Comparison of ENCODE assay signal across 11 cellular contexts in genomic region chr6:2890981-2891767, GRCh38.
A peak's percentile ranks its signal among the peaks of the same experiment; 100 is the strongest.
DNase-seq lines count a peak whose midpoint lies in the region; ATAC-seq and TF ChIP-seq lines count a peak whose summit lies in the region.
"Had no signal": no experiment of that assay in that cellular context is flagged by ENCODE, and none has a peak within 500 bp of the region (broad histone marks: within the 10 kb centered on the region; RNA-seq: fewer than 3 reads in every experiment).

No MANE protein-coding gene starts in this region.

- peaks cover 81% of the 10 kb centered on the region for H3K36me3 Mint-ChIP-seq in activated naive CD8-positive, alpha-beta T cell treated with anti-CD3 and anti-CD28 coated beads, Interleukin-2, amount 50 U/mL, for 24 hours (ENCODE audit: low read depth)

- H3K9me3 ChIP-seq in OCI-LY3 (ENCODE audit: insufficient read depth, low read length) = no peaks in the 10 kb centered on the region

- peak overlapping the region; percentile 80 for H3K27ac Mint-ChIP-seq in activated naive CD8-positive, alpha-beta T cell treated with anti-CD3 and anti-CD28 coated beads, Interleukin-2, amount 50 U/mL, for 24 hours

- H3K36me3 ChIP-seq in OCI-LY3 (replicated peaks; ENCODE audit: low read depth, low read length) = peaks cover 62% of the 10 kb centered on the region

- no peaks in the 10 kb centered on the region for H4K20me1 ChIP-seq in OCI-LY3 (ENCODE audit: insufficient read depth, low read length)

- no peak for TF ChIP-seq CTCF in OCI-LY3 (IDR thresholded peaks at IDR 0.05; ENCODE audit: low read depth, low read length)

- H3K27ac ChIP-seq in OCI-LY3 (ENCODE audit: low read length) = peak overlapping the region; percentile 65
- H3K27ac ChIP-seq: 22Rv1 had no signal

- ATAC-seq in activated naive CD8-positive, alpha-beta T cell treated with anti-CD3 and anti-CD28 coated beads, Interleukin-2, amount 50 U/mL, for 24 hours = no peak
- ATAC-seq in GM19023 (IDR thresholded peaks at IDR 0.05; ENCODE audit: unreplicated experiment) = no peak
- ATAC-seq in HG02884 (IDR thresholded peaks at IDR 0.05; ENCODE audit: unreplicated experiment) = no peak

- H3K4me1 Mint-ChIP-seq in activated naive CD8-positive, alpha-beta T cell treated with anti-CD3 and anti-CD28 coated beads, Interleukin-2, amount 50 U/mL, for 24 hours = peaks cover 61% of the 10 kb centered on the region

- no peak overlapping the region for H2AFZ ChIP-seq in OCI-LY3 (ENCODE audit: low read depth, low read length)

- peak overlapping the region; percentile 62 for H3K9ac ChIP-seq in OCI-LY3 (ENCODE audit: low read length)

- no peaks in the 10 kb centered on the region for H3K9me3 Mint-ChIP-seq in activated naive CD8-positive, alpha-beta T cell treated with anti-CD3 and anti-CD28 coated beads, Interleukin-2, amount 50 U/mL, for 24 hours

- peak overlapping the region; percentile 70 for H3K4me3 Mint-ChIP-seq in activated naive CD8-positive, alpha-beta T cell treated with anti-CD3 and anti-CD28 coated beads, Interleukin-2, amount 50 U/mL, for 24 hours

- DNase-seq in NCI-H2171 treated with DMSO at 0.1 percent for 48 hours (lab: John Stamatoyannopoulos, UW) = peak; percentile 38
- DNase-seq in NCI-H2171 (lab: John Stamatoyannopoulos, UW) = no peak
- DNase-seq in activated naive CD8-positive, alpha-beta T cell treated with anti-CD3 and anti-CD28 coated beads, Interleukin-2, amount 50 U/mL, for 24 hours = no peak
- DNase-seq in retina = peak; percentile 43
- DNase-seq in NCI-H446 (lab: John Stamatoyannopoulos, UW) = no peak
- DNase-seq: Calu3, cortex of kidney had no signal

- H3K4me1 ChIP-seq in OCI-LY3 (ENCODE audit: low read length) = peaks cover 21% of the 10 kb centered on the region

- H3K27me3 Mint-ChIP-seq in activated naive CD8-positive, alpha-beta T cell treated with anti-CD3 and anti-CD28 coated beads, Interleukin-2, amount 50 U/mL, for 24 hours = no peaks in the 10 kb centered on the region

- H3K4me3 ChIP-seq in OCI-LY3 (ENCODE audit: low read length) = peak overlapping the region; percentile 71

- H3K79me2 ChIP-seq in OCI-LY3 (ENCODE audit: low read length) = peaks cover 4% of the 10 kb centered on the region; the same call in 1 of the 2 replicates

- peak overlapping the region; percentile 85 for H3K4me2 ChIP-seq in OCI-LY3 (ENCODE audit: low read length)

- H3K27me3 ChIP-seq in OCI-LY3 (ENCODE audit: low read depth, low read length) = no peaks in the 10 kb centered on the region

Comparison
In these comparisons a context has a peak if more than half of its experiments do, and no peak if none do; other contexts are left out.
1. DNase-seq: peak in NCI-H2171 treated with DMSO at 0.1 percent for 48 hours (single experiment) and retina (single experiment); none in NCI-H2171 (single experiment), activated naive CD8-positive, alpha-beta T cell treated with anti-CD3 and anti-CD28 coated beads, Interleukin-2, amount 50 U/mL, for 24 hours (single experiment) and NCI-H446 (0 of 2).